ENCODE assay signal across 29 cellular contexts in the genomic region with DNA sequence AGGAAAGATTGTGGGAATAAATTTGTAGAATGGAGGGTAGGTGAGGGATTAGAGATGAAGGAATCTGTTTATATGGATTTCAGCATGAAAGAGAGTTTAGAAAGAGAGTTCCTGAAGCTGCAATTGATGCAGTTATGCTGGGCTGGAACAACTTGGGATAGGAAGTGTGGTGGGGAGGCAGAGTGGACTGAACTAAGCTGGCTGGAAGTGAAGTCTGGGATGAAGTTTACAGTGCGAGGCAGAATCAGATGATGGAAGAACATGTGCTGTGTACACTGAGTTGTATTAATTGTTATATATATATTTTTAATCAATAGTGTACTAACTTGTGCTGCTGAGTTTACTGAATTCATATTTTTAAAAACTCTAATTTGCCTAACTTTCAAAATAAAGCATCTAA.
DNase-seq lines count a peak whose midpoint lies in the region; ATAC-seq and TF ChIP-seq lines count a peak whose summit lies in the region.
"Had no signal": no experiment of that assay in that cellular context is flagged by ENCODE, and none has a peak within 500 bp of the region (broad histone marks: within the 10 kb centered on the region; RNA-seq: fewer than 3 reads in every experiment).

No MANE protein-coding gene starts in this region.

- H3K9me3 Mint-ChIP-seq in endothelial cell (ENCODE audit: unreplicated experiment): no peaks in the 10 kb centered on the region
- no peaks in the 10 kb centered on the region for H3K9me3 Mint-ChIP-seq in natural killer cell treated with Interleukin-12 subunit alpha and Interleukin-12 subunit beta and Interleukin-15 and Interleukin-18, amount 100 ng/mL, for 72 hours
- H3K9me3 Mint-ChIP-seq: activated naive CD4-positive, alpha-beta T cell treated with anti-CD3 and anti-CD28 coated beads, Interleukin-2, amount 10 ng/mL, durations not matched to agents 7 days and 5 days; stimulated activated naive B cell treated with anti-CD40 and anti-IgM and Interleukin-4, amounts not matched to agents 10 μg/mL and 1 μg/mL and 100 μg/mL, for 72 hours had no signal

- WGBS in heart left ventricle, 4 donors: 67 to 89% (median 77%) methylated on average over 1 of the region's 1 CpG
- no CpG with 5 or more reads among the region's 1 CpG for WGBS in mesendoderm (ENCODE audit: extremely low coverage, insufficient coverage, low lambda C conversion rate)

- no peak overlapping the region for H3K18ac ChIP-seq in mesendoderm (ENCODE audit: low read length)

- no peak overlapping the region for H3K4me2 ChIP-seq in mesendoderm (ENCODE audit: low read length)

- H3K27me3 ChIP-seq in heart left ventricle: no peaks in the 10 kb centered on the region
- no peaks in the 10 kb centered on the region for H3K27me3 ChIP-seq in mesendoderm (ENCODE audit: insufficient read depth, low read length, poor library complexity)
- H3K27me3 ChIP-seq in skeletal muscle tissue (ENCODE audit: control insufficient read depth in 3 of 3, insufficient read depth in 3 of 3, low read length in 3 of 3): no peaks in the 10 kb centered on the region
- H3K27me3 ChIP-seq: adrenal gland had no signal

- no peaks in the 10 kb centered on the region for H3K27me3 Mint-ChIP-seq in endothelial cell (ENCODE audit: unreplicated experiment)
- peaks cover 0 to 4% of the 10 kb centered on the region in 2 donors for H3K27me3 Mint-ChIP-seq in natural killer cell treated with Interleukin-12 subunit alpha and Interleukin-12 subunit beta and Interleukin-15 and Interleukin-18, amount 100 ng/mL, for 72 hours
- H3K27me3 Mint-ChIP-seq: activated CD4-positive, alpha-beta T cell treated with anti-CD3 and anti-CD28 coated beads for 36 hours; activated naive CD4-positive, alpha-beta T cell treated with anti-CD3 and anti-CD28 coated beads, Interleukin-2, amount 10 ng/mL, durations not matched to agents 7 days and 5 days; stimulated activated naive B cell treated with anti-CD40 and anti-IgM and Interleukin-4, amounts not matched to agents 10 μg/mL and 1 μg/mL and 100 μg/mL, for 72 hours had no signal

- TF ChIP-seq CTCF in heart left ventricle (IDR thresholded peaks at IDR 0.05): no peak
- no peak for TF ChIP-seq CTCF in endothelial cell (IDR thresholded peaks at IDR 0.05; ENCODE audit: unreplicated experiment)

- H2AK5ac ChIP-seq in mesendoderm (ENCODE audit: low read length): no peak overlapping the region

- H3K36me3 Mint-ChIP-seq in endothelial cell (ENCODE audit: low read depth, unreplicated experiment): peaks cover under 1% of the 10 kb centered on the region
- H3K36me3 Mint-ChIP-seq in natural killer cell treated with Interleukin-12 subunit alpha and Interleukin-12 subunit beta and Interleukin-15 and Interleukin-18, amount 100 ng/mL, for 72 hours: no peaks in the 10 kb centered on the region
- H3K36me3 Mint-ChIP-seq: activated naive CD4-positive, alpha-beta T cell treated with anti-CD3 and anti-CD28 coated beads, Interleukin-2, amount 10 ng/mL, durations not matched to agents 7 days and 5 days; CD4-positive, CD25-positive, alpha-beta regulatory T cell; stimulated activated naive B cell treated with anti-CD40 and anti-IgM and Interleukin-4, amounts not matched to agents 10 μg/mL and 1 μg/mL and 100 μg/mL, for 72 hours had no signal

- H4K8ac ChIP-seq in mesendoderm (ENCODE audit: low read depth, low read length): no peak overlapping the region

- no peak overlapping the region for H2BK5ac ChIP-seq in mesendoderm (ENCODE audit: low read length)

- no peak overlapping the region for H3K23ac ChIP-seq in mesendoderm (ENCODE audit: low read length)

- no peaks in the 10 kb centered on the region for H3K79me2 ChIP-seq in mesendoderm (ENCODE audit: control insufficient read depth, insufficient read depth, low read length)

- H3K9ac ChIP-seq in mesendoderm (ENCODE audit: low read length) (no peak overlapping the region), skeletal muscle tissue (ENCODE audit: low read depth in 1 of 3, low read length in 3 of 3) (peak overlapping the region in 1 of 3 donors; percentile 45)

- TF ChIP-seq POLR2A in heart left ventricle (IDR thresholded peaks at IDR 0.05): no peak

- peak overlapping the region in 8 of 12 donors; percentile 12 to 83 (median 72) for H3K27ac ChIP-seq in heart left ventricle
- no peak overlapping the region for H3K27ac ChIP-seq in mesendoderm (ENCODE audit: low read depth, low read length)
- H3K27ac ChIP-seq in skeletal muscle tissue (ENCODE audit: low read depth, low read length): peak overlapping the region; percentile 88

- no peaks in the 10 kb centered on the region for H3K9me3 ChIP-seq in heart left ventricle
- no peaks in the 10 kb centered on the region for H3K9me3 ChIP-seq in skeletal muscle tissue (ENCODE audit: control insufficient read depth in 3 of 3, low read length in 3 of 3)
- H3K9me3 ChIP-seq: adrenal gland had no signal

- ATAC-seq in heart left ventricle (peak in 1 of 4 donors; percentile 26), left cardiac atrium (no peak)
- no peak for ATAC-seq in natural killer cell treated with Interleukin-12 subunit alpha and Interleukin-12 subunit beta and Interleukin-15 and Interleukin-18, amount 100 ng/mL, for 72 hours
- ATAC-seq: activated CD4-positive, alpha-beta T cell treated with anti-CD3 and anti-CD28 coated beads for 36 hours; activated T-helper 17 cell treated with anti-CD3 and anti-CD28 coated beads, Interleukin-2, amount 50 U/mL, for 72 hours; HCT116; PC-3; stimulated activated naive B cell treated with anti-CD40 and anti-IgM and Interleukin-4, amounts not matched to agents 10 μg/mL and 1 μg/mL and 100 μg/mL, for 72 hours had no signal

- H2BK15ac ChIP-seq in mesendoderm (replicated peaks; ENCODE audit: low read depth): no peak overlapping the region

- DNase-seq in heart left ventricle: no peak
- DNase-seq in left cardiac atrium: no peak
- DNase-seq in endothelial cell (ENCODE audit: low spot score): peak; percentile 8
- no peak for DNase-seq in mesendoderm
- no peak for DNase-seq in AG08395 (ENCODE audit: low spot score)
- no peak for DNase-seq in NCI-H446 (lab: John Stamatoyannopoulos, UW)
- no peak for DNase-seq in natural killer cell treated with Interleukin-12 subunit alpha and Interleukin-12 subunit beta and Interleukin-15 and Interleukin-18, amount 100 ng/mL, for 72 hours (ENCODE audit: low spot score)
- DNase-seq: activated CD4-positive, alpha-beta T cell treated with anti-CD3 and anti-CD28 coated beads for 36 hours; activated naive CD4-positive, alpha-beta T cell treated with anti-CD3 and anti-CD28 coated beads, Interleukin-2, amount 10 ng/mL, durations not matched to agents 7 days and 5 days; adrenal gland; AML-193; CD4-positive, CD25-positive, alpha-beta regulatory T cell; DMS79 treated with DMSO at 0.1 percent for 48 hours; GDM1; islet precursor cell; Kasumi-1; NCI-H1436 treated with DMSO at 0.1 percent for 48 hours; NCI-H2081 treated with DMSO at 0.1 percent for 48 hours; NCI-H2227 treated with DMSO at 0.1 percent for 48 hours; NCI-H526 treated with DMSO at 0.1 percent for 48 hours; NK-92 treated with Interleukin-12 subunit alpha and Interleukin-12 subunit beta, amount 100 ng/mL, for 24 hours; nucleus accumbens; PC-3; stimulated activated naive B cell treated with anti-CD40 and anti-IgM and Interleukin-4, amounts not matched to agents 10 μg/mL and 1 μg/mL and 100 μg/mL, for 72 hours; T-helper 2 cell had no signal

- peak overlapping the region; percentile 83 for H3K27ac Mint-ChIP-seq in endothelial cell (ENCODE audit: unreplicated experiment)
- H3K27ac Mint-ChIP-seq in natural killer cell treated with Interleukin-12 subunit alpha and Interleukin-12 subunit beta and Interleukin-15 and Interleukin-18, amount 100 ng/mL, for 72 hours: no peak overlapping the region
- H3K27ac Mint-ChIP-seq: activated CD4-positive, alpha-beta T cell treated with anti-CD3 and anti-CD28 coated beads for 36 hours; activated naive CD4-positive, alpha-beta T cell treated with anti-CD3 and anti-CD28 coated beads, Interleukin-2, amount 10 ng/mL, durations not matched to agents 7 days and 5 days; activated T-helper 17 cell treated with anti-CD3 and anti-CD28 coated beads, Interleukin-2, amount 50 U/mL, for 72 hours; CD4-positive, CD25-positive, alpha-beta regulatory T cell; stimulated activated naive B cell treated with anti-CD40 and anti-IgM and Interleukin-4, amounts not matched to agents 10 μg/mL and 1 μg/mL and 100 μg/mL, for 72 hours had no signal

- H3K4me3 ChIP-seq in heart left ventricle: no peak overlapping the region
- H3K4me3 ChIP-seq in mesendoderm (ENCODE audit: low read length): no peak overlapping the region
- H3K4me3 ChIP-seq in skeletal muscle tissue (ENCODE audit: low read length in 3 of 3): no peak overlapping the region
- H3K4me3 ChIP-seq: adrenal gland, lung had no signal

- H3K79me1 ChIP-seq in mesendoderm (ENCODE audit: low read length): no peaks in the 10 kb centered on the region

- H3K4me1 ChIP-seq in heart left ventricle (peaks cover 0 to 41% (median 29%) of the 10 kb centered on the region in 12 donors), mesendoderm (ENCODE audit: control insufficient read depth, low read depth, low read length) (peaks cover 2% of the 10 kb centered on the region), skeletal muscle tissue (ENCODE audit: control insufficient read depth in 3 of 3, insufficient read depth in 3 of 3, low read length in 3 of 3) (peaks cover 2 to 20% (median 14%) of the 10 kb centered on the region in 3 donors)

- H4K5ac ChIP-seq in mesendoderm (ENCODE audit: low read length): no peak overlapping the region

- peak overlapping the region; percentile 52 for H3K4ac ChIP-seq in mesendoderm (ENCODE audit: low read depth, low read length)

- no peak overlapping the region for H3K56ac ChIP-seq in mesendoderm (ENCODE audit: low read length)

- H3K4me1 Mint-ChIP-seq in endothelial cell (ENCODE audit: unreplicated experiment): peaks cover 22% of the 10 kb centered on the region
- no peaks in the 10 kb centered on the region for H3K4me1 Mint-ChIP-seq in natural killer cell treated with Interleukin-12 subunit alpha and Interleukin-12 subunit beta and Interleukin-15 and Interleukin-18, amount 100 ng/mL, for 72 hours (ENCODE audit: low read depth in 2 of 2)
- H3K4me1 Mint-ChIP-seq: activated CD4-positive, alpha-beta T cell treated with anti-CD3 and anti-CD28 coated beads for 36 hours; activated naive CD4-positive, alpha-beta T cell treated with anti-CD3 and anti-CD28 coated beads, Interleukin-2, amount 10 ng/mL, durations not matched to agents 7 days and 5 days; activated T-helper 17 cell treated with anti-CD3 and anti-CD28 coated beads, Interleukin-2, amount 50 U/mL, for 72 hours; CD4-positive, CD25-positive, alpha-beta regulatory T cell; stimulated activated naive B cell treated with anti-CD40 and anti-IgM and Interleukin-4, amounts not matched to agents 10 μg/mL and 1 μg/mL and 100 μg/mL, for 72 hours had no signal

- H2BK120ac ChIP-seq in mesendoderm (ENCODE audit: low read depth, low read length): no peak overlapping the region

- intact Hi-C loops in heart left ventricle (cut with DNase I): loop anchor here in 1 of 10 donors (10.0 kb wide), 1 partner anchor 114 kb away; no protein-coding TSS in a partner anchor
- intact Hi-C loops in left cardiac atrium (cut with DNase I): no loop called here

- no peaks in the 10 kb centered on the region for H3K36me3 ChIP-seq in heart left ventricle
- no peaks in the 10 kb centered on the region for H3K36me3 ChIP-seq in mesendoderm (ENCODE audit: control insufficient read depth, insufficient read depth, low read length)
- H3K36me3 ChIP-seq in skeletal muscle tissue (ENCODE audit: control insufficient read depth in 3 of 3, insufficient read depth in 3 of 3, low read length in 3 of 3): no peaks in the 10 kb centered on the region
- H3K36me3 ChIP-seq: adrenal gland had no signal

- H3K4me3 Mint-ChIP-seq in endothelial cell (ENCODE audit: unreplicated experiment): no peak overlapping the region
- H3K4me3 Mint-ChIP-seq in natural killer cell treated with Interleukin-12 subunit alpha and Interleukin-12 subunit beta and Interleukin-15 and Interleukin-18, amount 100 ng/mL, for 72 hours: no peak overlapping the region
- H3K4me3 Mint-ChIP-seq: activated CD4-positive, alpha-beta T cell treated with anti-CD3 and anti-CD28 coated beads for 36 hours; activated naive CD4-positive, alpha-beta T cell treated with anti-CD3 and anti-CD28 coated beads, Interleukin-2, amount 10 ng/mL, durations not matched to agents 7 days and 5 days; activated T-helper 17 cell treated with anti-CD3 and anti-CD28 coated beads, Interleukin-2, amount 50 U/mL, for 72 hours; CD4-positive, CD25-positive, alpha-beta regulatory T cell; stimulated activated naive B cell treated with anti-CD40 and anti-IgM and Interleukin-4, amounts not matched to agents 10 μg/mL and 1 μg/mL and 100 μg/mL, for 72 hours had no signal
